ENCODE assay signal across 11 cellular contexts in the genomic region with DNA sequence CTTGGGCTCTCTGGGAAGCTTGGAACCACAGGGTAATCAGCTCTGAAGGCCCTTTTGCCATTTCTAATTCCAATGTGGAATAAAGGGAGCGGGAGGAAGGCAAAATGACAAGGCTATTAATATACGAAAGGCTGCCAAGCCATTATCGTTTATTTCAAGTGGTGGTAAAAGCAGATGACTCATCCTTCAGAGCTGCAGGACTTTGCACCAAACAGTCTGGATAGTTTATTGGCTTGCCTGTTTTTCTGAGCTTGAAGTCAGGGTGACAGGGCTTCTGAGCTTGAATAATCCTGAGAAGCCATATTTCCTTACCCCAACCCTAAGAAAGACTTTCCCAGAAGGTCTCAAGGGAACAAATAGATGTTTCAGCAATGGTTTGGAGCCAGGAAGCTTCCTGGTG. TPM values are rescaled to one million over a fixed set of nuclear protein-coding genes. Genes with fewer than 3 reads are reported as not detected.
DNase-seq lines count a peak whose midpoint lies in the region; ATAC-seq and TF ChIP-seq lines count a peak whose summit lies in the region.
"Had no signal": no experiment of that assay in that cellular context is flagged by ENCODE, and none has a peak within 500 bp of the region (broad histone marks: within the 10 kb centered on the region; RNA-seq: fewer than 3 reads in every experiment).

No MANE protein-coding gene starts in this region.

- no peaks in the 10 kb centered on the region for H3K4me1 Mint-ChIP-seq in activated T-helper 17 cell treated with anti-CD3 and anti-CD28 coated beads, Interleukin-2, amount 50 U/mL, for 72 hours
- H3K4me1 Mint-ChIP-seq: endodermal cell had no signal

- TF ChIP-seq EP300 in tibial nerve (IDR thresholded peaks at IDR 0.05), result no peak

- no peak for ATAC-seq in activated T-helper 17 cell treated with anti-CD3 and anti-CD28 coated beads, Interleukin-2, amount 50 U/mL, for 72 hours (replicated peaks)
- ATAC-seq: activated T-cell treated with anti-CD3 and anti-CD28 coated beads, Interleukin-2, amount 50 U/mL, for 72 hours had no signal

- H3K4me3 ChIP-seq in NB4 (ENCODE audit: low read depth, low read length) (no peak overlapping the region), cardiac fibroblast (replicated peaks in 1 of 2; ENCODE audit: low read depth in 2 of 2, low read length in 2 of 2) (no peak overlapping the region), mesenchymal stem cell (ENCODE audit: insufficient read depth in 1 of 2, low read depth in 1 of 2, low read length in 2 of 2) (peak overlapping the region in 1 of 2 experiments; percentile 7), tibial nerve (no peak overlapping the region)

- H2BK15ac ChIP-seq in mesenchymal stem cell (ENCODE audit: low read depth, poor library complexity, severe bottlenecking), result no peak overlapping the region

- H4K91ac ChIP-seq in mesenchymal stem cell (ENCODE audit: low read length), result no peak overlapping the region

- no peaks in the 10 kb centered on the region for H3K36me3 ChIP-seq in mesenchymal stem cell (ENCODE audit: control insufficient read depth in 1 of 2, insufficient read depth in 2 of 2, low read depth in 1 of 2, low read length in 2 of 2)
- H3K36me3 ChIP-seq in tibial nerve, result no peaks in the 10 kb centered on the region

- H2AFZ ChIP-seq in mesenchymal stem cell (ENCODE audit: low read depth, low read length), result no peak overlapping the region

- H3K9me3 ChIP-seq in mesenchymal stem cell (ENCODE audit: control insufficient read depth, low read length) (no peaks in the 10 kb centered on the region), tibial nerve (no peaks in the 10 kb centered on the region)

- no peak overlapping the region for H2BK5ac ChIP-seq in mesenchymal stem cell (ENCODE audit: low read depth, low read length, poor library complexity, severe bottlenecking)

- peaks cover 6% of the 10 kb centered on the region for H3K4me1 ChIP-seq in mesenchymal stem cell (ENCODE audit: control insufficient read depth, insufficient read depth, low read depth, low read length)
- no peaks in the 10 kb centered on the region for H3K4me1 ChIP-seq in tibial nerve

- in situ Hi-C loops in Caki2 (cut with HindIII; ENCODE audit: low pct_unique_long_range_greater_than_20kb, low sequenced_read_pairs), result no loop called here

- peaks cover 2% of the 10 kb centered on the region for H3K9me3 Mint-ChIP-seq in activated T-helper 17 cell treated with anti-CD3 and anti-CD28 coated beads, Interleukin-2, amount 50 U/mL, for 72 hours

- H3K27ac ChIP-seq in mesenchymal stem cell (ENCODE audit: low read length, poor library complexity, severe bottlenecking), result peak overlapping the region; percentile 40
- no peak overlapping the region for H3K27ac ChIP-seq in tibial nerve

- H3K18ac ChIP-seq in mesenchymal stem cell (ENCODE audit: low read depth in 1 of 2, low read length in 2 of 2), result no peak overlapping the region

- no peak overlapping the region for H3K27ac Mint-ChIP-seq in activated T-helper 17 cell treated with anti-CD3 and anti-CD28 coated beads, Interleukin-2, amount 50 U/mL, for 72 hours
- H3K27ac Mint-ChIP-seq: activated T-cell treated with anti-CD3 and anti-CD28 coated beads, Interleukin-2, amount 50 U/mL, for 72 hours; endodermal cell had no signal

- no peak overlapping the region for H2BK120ac ChIP-seq in mesenchymal stem cell (ENCODE audit: low read depth, low read length)

- no peak overlapping the region for H2AK5ac ChIP-seq in mesenchymal stem cell (ENCODE audit: low read length, severe bottlenecking)

- H3K14ac ChIP-seq in mesenchymal stem cell (ENCODE audit: low read length in 2 of 2), result no peak overlapping the region

- TF ChIP-seq POLR2A in NB4 (IDR thresholded peaks at IDR 0.05; ENCODE audit: extremely low read depth, insufficient read length) (no peak), tibial nerve (IDR thresholded peaks at IDR 0.05) (no peak)

- H3K4me3 Mint-ChIP-seq in activated T-helper 17 cell treated with anti-CD3 and anti-CD28 coated beads, Interleukin-2, amount 50 U/mL, for 72 hours, result no peak overlapping the region
- H3K4me3 Mint-ChIP-seq: activated T-cell treated with anti-CD3 and anti-CD28 coated beads, Interleukin-2, amount 50 U/mL, for 72 hours; endodermal cell had no signal

- H3K9ac ChIP-seq in mesenchymal stem cell (ENCODE audit: low read length), result peak overlapping the region; percentile 17

- H3K4ac ChIP-seq in mesenchymal stem cell (ENCODE audit: low read depth in 1 of 2, low read length in 2 of 2), result no peak overlapping the region

- no peaks in the 10 kb centered on the region for H3K79me1 ChIP-seq in mesenchymal stem cell (replicated peaks; ENCODE audit: low read length, poor library complexity, severe bottlenecking)

- no peak overlapping the region for H3K23ac ChIP-seq in mesenchymal stem cell (ENCODE audit: low read length in 2 of 2)

- DNase-seq in Caki2 (ENCODE audit: low read depth) (peak; percentile 69), NB4 (ENCODE audit: low read depth) (peak; percentile 35), cardiac fibroblast (ENCODE audit: low read depth in 2 of 2) (peak; percentile 72 to 83), mesenchymal stem cell (peak; percentile 59), activated gamma-delta T cell (lab: John Stamatoyannopoulos, UW) (no peak), tibial nerve (ENCODE audit: low spot score in 2 of 2) (no peak)
- DNase-seq in stimulated activated CD4-positive, alpha-beta T cell treated with anti-CD3 and anti-CD28 coated beads, Interleukin-1b, Interleukin-23, amount 100 ng/mL, for 48 hours, result no peak
- DNase-seq: activated T-cell treated with anti-CD3 and anti-CD28 coated beads, Interleukin-2, amount 50 U/mL, for 72 hours; endodermal cell; MM.1S had no signal

- H3K27me3 ChIP-seq in mesenchymal stem cell (ENCODE audit: control insufficient read depth in 1 of 2, insufficient read depth in 1 of 2, low read length in 2 of 2) (peaks cover 0 to 18% of the 10 kb centered on the region in 2 experiments), tibial nerve (no peaks in the 10 kb centered on the region)

- no peak overlapping the region for H2BK12ac ChIP-seq in mesenchymal stem cell (ENCODE audit: low read length in 2 of 2)

- H3K4me2 ChIP-seq in mesenchymal stem cell (ENCODE audit: low read length, poor library complexity, severe bottlenecking), result no peak overlapping the region

- WGBS in mesenchymal stem cell, result 24% methylated on average over 3 of the region's 3 CpGs
- 35 to 46% methylated on average over 3 of the region's 3 CpGs for WGBS in tibial nerve, 2 donors

- H3K36me3 Mint-ChIP-seq in activated T-helper 17 cell treated with anti-CD3 and anti-CD28 coated beads, Interleukin-2, amount 50 U/mL, for 72 hours (ENCODE audit: low read depth), result no peaks in the 10 kb centered on the region

- TF ChIP-seq CTCF in NB4 (IDR thresholded peaks at IDR 0.05; ENCODE audit: low read depth, low read length) (no peak), cardiac fibroblast (IDR thresholded peaks at IDR 0.05; ENCODE audit: low read depth, low read length) (no peak), tibial nerve (IDR thresholded peaks at IDR 0.05) (no peak)

- peaks cover 4% of the 10 kb centered on the region for H3K27me3 Mint-ChIP-seq in activated T-helper 17 cell treated with anti-CD3 and anti-CD28 coated beads, Interleukin-2, amount 50 U/mL, for 72 hours

- H4K8ac ChIP-seq in mesenchymal stem cell (ENCODE audit: low read length), result no peak overlapping the region

RNA-seq across cellular contexts. Expression of a gene that starts 7.7 kb away (rescaled TPM):
- 4.0 and 6.0 TPM in 2 replicates for total RNA-seq in Caki2 (2014; rRNA removed; shearing (Covaris generic); ENCODE audit: low replicate concordance)
- 3.0 TPM for polyA plus RNA-seq in mesenchymal stem cell (2013, experiment 1 of 2)
- polyA plus RNA-seq in mesenchymal stem cell (2013, experiment 2 of 2), result 3.3 TPM
- total RNA-seq in activated T-helper 17 cell treated with anti-CD3 and anti-CD28 coated beads, Interleukin-2, amount 50 U/mL, for 72 hours, result not detected
- 10 to 100 TPM; 14.5 to 84.6 (median 41.4) TPM for total RNA-seq in tibial nerve
- total RNA-seq: activated T-cell treated with anti-CD3 and anti-CD28 coated beads, Interleukin-2, amount 50 U/mL, for 72 hours had no signal

Comparison
In these comparisons a context has a peak if more than half of its experiments do, and no peak if none do; other contexts are left out.
1. DNase-seq: peak in Caki2 (single experiment), NB4 (single experiment), cardiac fibroblast (2 of 2) and mesenchymal stem cell (single experiment); none in activated gamma-delta T cell (single experiment), tibial nerve (0 of 2) and stimulated activated CD4-positive, alpha-beta T cell treated with anti-CD3 and anti-CD28 coated beads, Interleukin-1b, Interleukin-23, amount 100 ng/mL, for 48 hours (single experiment).